Comparison of ENCODE assay signal across 12 cellular contexts in the genomic region with DNA sequence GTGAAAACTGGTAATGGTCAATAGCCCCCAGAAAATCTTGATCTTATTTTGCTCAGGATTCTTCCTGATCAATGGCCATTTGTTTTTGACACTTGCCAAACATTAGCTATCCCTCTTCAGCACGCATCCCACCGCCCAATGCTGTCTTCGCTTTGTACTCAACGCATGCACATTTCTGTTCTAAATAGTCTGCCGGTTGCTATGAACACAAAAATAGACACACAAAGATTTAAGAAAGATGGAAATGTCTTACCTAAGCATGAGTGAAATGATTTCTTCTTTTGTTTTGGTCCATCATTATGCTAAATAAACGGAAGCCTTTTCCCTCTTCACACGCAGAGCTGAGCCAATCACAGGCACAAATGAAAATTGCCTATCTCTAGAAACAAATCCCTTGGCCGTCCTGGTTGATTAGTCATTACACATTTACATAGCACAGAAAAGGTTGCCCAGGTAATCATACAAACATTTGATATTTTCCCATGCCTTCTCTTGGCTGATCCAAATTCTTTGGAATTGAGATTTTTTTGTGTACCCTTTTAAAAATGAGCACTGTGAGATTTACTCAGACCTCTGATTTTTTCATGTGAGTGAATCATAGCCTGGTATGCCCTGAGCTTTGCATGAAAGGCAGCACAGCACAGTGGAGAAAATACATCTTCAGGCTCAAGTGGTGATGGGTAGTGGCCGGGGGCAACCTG.
DNase-seq lines count a peak whose midpoint lies in the region; ATAC-seq and TF ChIP-seq lines count a peak whose summit lies in the region.
"Had no signal": no experiment of that assay in that cellular context is flagged by ENCODE, and none has a peak within 500 bp of the region (broad histone marks: within the 10 kb centered on the region; RNA-seq: fewer than 3 reads in every experiment).

No MANE protein-coding gene starts in this region.

- H3K36me3 ChIP-seq in left ventricle myocardium inferior, result no peaks in the 10 kb centered on the region
- no peaks in the 10 kb centered on the region for H3K36me3 ChIP-seq in heart right ventricle
- H3K36me3 ChIP-seq: lower lobe of right lung, upper lobe of right lung had no signal

- H3K9me3 ChIP-seq in left ventricle myocardium inferior (replicated peaks) (no peaks in the 10 kb centered on the region), heart right ventricle (peaks cover 0 to 9% (median 0%) of the 10 kb centered on the region in 11 donors)
- H3K9me3 ChIP-seq: lower lobe of right lung, upper lobe of right lung had no signal

- TF ChIP-seq CTCF in left ventricle myocardium inferior (IDR thresholded peaks at IDR 0.05; ENCODE audit: borderline replicate concordance), result peak; percentile 4
- no peak for TF ChIP-seq CTCF in heart right ventricle (IDR thresholded peaks at IDR 0.05)
- TF ChIP-seq CTCF in fibroblast of the aortic adventitia (IDR thresholded peaks at IDR 0.05; ENCODE audit: insufficient read depth, low read length), result no peak
- TF ChIP-seq CTCF in GM13976 (IDR thresholded peaks at IDR 0.05; ENCODE audit: borderline replicate concordance, control extremely low read depth, extremely low read depth, insufficient read depth, missing control alignments), result no peak

- in situ Hi-C loops in GM13976 (cut with MboI; ENCODE audit: low sequenced_read_pairs, unreplicated experiment), result loop anchor here (10.0 to 25.0 kb wide), 3 partner anchors 196 to 838 kb away; a partner anchor contains a TSS

- DNase-seq in left ventricle myocardium inferior, result no peak
- DNase-seq in heart right ventricle, result no peak
- peak; percentile 83 for DNase-seq in amniotic epithelial cell (ENCODE audit: low read depth)
- DNase-seq in fibroblast of the aortic adventitia (ENCODE audit: low read depth), result peak; percentile 78
- no peak for DNase-seq in posterior vena cava (ENCODE audit: low spot score)
- DNase-seq in GM13976 (ENCODE audit: low spot score), result no peak
- no peak for DNase-seq in SHP77 treated with DMSO at 0.1 percent for 48 hours (lab: John Stamatoyannopoulos, UW)
- no peak for DNase-seq in cerebellar nuclear complex (lab: John Stamatoyannopoulos, UW)
- DNase-seq: activated CD4-positive, alpha-beta T cell treated with anti-CD3 and anti-CD28 coated beads for 4 hours; lower lobe of right lung; upper lobe of right lung had no signal

- ATAC-seq in heart right ventricle, result no peak

- intact Hi-C loops in left ventricle myocardium inferior (cut with micrococcal nuclease), result loop anchor here (10.0 kb wide), 1 partner anchor 196 kb away; a partner anchor contains a TSS
- intact Hi-C loops in heart right ventricle (cut with DNase I), result loop anchor here in 4 of 10 donors (10.0 kb wide), 4 partner anchors 196 to 926 kb away; a partner anchor contains a TSS
- intact Hi-C loops in posterior vena cava (cut with DNase I), result loop anchor here in 1 of 2 donors (5.0 kb wide), 1 partner anchor 198 kb away; a partner anchor contains a TSS

- H3K4me3 ChIP-seq in left ventricle myocardium inferior, result no peak overlapping the region
- no peak overlapping the region for H3K4me3 ChIP-seq in heart right ventricle
- H3K4me3 ChIP-seq in fibroblast of the aortic adventitia (ENCODE audit: low read depth, low read length), result peak overlapping the region; percentile 10
- H3K4me3 ChIP-seq: GM12878, lower lobe of right lung, upper lobe of right lung had no signal

- H3K4me1 ChIP-seq in left ventricle myocardium inferior (peaks cover 24% of the 10 kb centered on the region), heart right ventricle (peaks cover 0 to 37% (median 13%) of the 10 kb centered on the region in 9 donors)

- H3K27ac ChIP-seq in left ventricle myocardium inferior (replicated peaks) (no peak overlapping the region), heart right ventricle (no peak overlapping the region)
- H3K27ac ChIP-seq: lower lobe of right lung had no signal

- WGBS in heart right ventricle, 2 donors, result 74 to 75% methylated on average over 9 of the region's 9 CpGs

- no peaks in the 10 kb centered on the region for H3K27me3 ChIP-seq in left ventricle myocardium inferior (ENCODE audit: low read depth)
- H3K27me3 ChIP-seq in heart right ventricle, result no peaks in the 10 kb centered on the region
- H3K27me3 ChIP-seq: upper lobe of right lung had no signal

Comparison
In these comparisons a context has a peak if more than half of its experiments do, and no peak if none do; other contexts are left out.
1. DNase-seq: peak in amniotic epithelial cell (single experiment) and fibroblast of the aortic adventitia (single experiment); none in left ventricle myocardium inferior (single experiment), heart right ventricle (0 of 2), posterior vena cava (single experiment), GM13976 (single experiment), SHP77 treated with DMSO at 0.1 percent for 48 hours (single experiment) and cerebellar nuclear complex (0 of 2).